9 cellular contexts compared by ENCODE assay signal in genomic region chr11:103297900-103298299, GRCh38.
"Had no signal": no experiment of that assay in that cellular context is flagged by ENCODE, and none has a peak within 500 bp of the region (broad histone marks: within the 10 kb centered on the region; RNA-seq: fewer than 3 reads in every experiment).

No MANE protein-coding gene starts in this region.

- H3K4me3 Mint-ChIP-seq: HFFc6 had no signal

- H3K27ac Mint-ChIP-seq: HFFc6 had no signal

- DNase-seq: GM23248, GOT3, H7, HFFc6, IMR-90, KG1 had no signal

- H3K9me3 ChIP-seq: HAP-1 had no signal

- H3K9ac ChIP-seq: GM23248 had no signal

- ATAC-seq: HCT116, K562 had no signal

- H3K4me1 ChIP-seq: HAP-1 had no signal

- H3K4me3 ChIP-seq: GM23248, HAP-1, K562 had no signal

- H2AFZ ChIP-seq: GM23248 had no signal

- H3K27ac ChIP-seq: GM23248 had no signal
